In genomic region chr2:67259581-67260347, GRCh38 we compare ENCODE assay signal across 11 cellular contexts.
DNase-seq lines count a peak whose midpoint lies in the region; ATAC-seq and TF ChIP-seq lines count a peak whose summit lies in the region.
"Had no signal": no experiment of that assay in that cellular context is flagged by ENCODE, and none has a peak within 500 bp of the region (broad histone marks: within the 10 kb centered on the region; RNA-seq: fewer than 3 reads in every experiment).

No MANE protein-coding gene starts in this region.

- no peak overlapping the region for H3K27ac Mint-ChIP-seq in H9
- H3K27ac Mint-ChIP-seq: memory B cell; stimulated activated naive CD8-positive, alpha-beta T cell treated with anti-CD3 and anti-CD28 coated beads, Interleukin-15, Interleukin-2, amounts not matched to agents 100 ng/mL and 50 ng/mL, for 24 hours had no signal

- no peak overlapping the region for H2BK5ac ChIP-seq in H9 (ENCODE audit: insufficient read length, low read length)

- no peaks in the 10 kb centered on the region for H3K79me1 ChIP-seq in H9 (ENCODE audit: insufficient read depth, low read depth, low read length, poor library complexity, severe bottlenecking)

- H4K91ac ChIP-seq in H9 (ENCODE audit: insufficient read length, low read depth, low read length), result no peak overlapping the region

- H4K8ac ChIP-seq in H9 (replicated peaks; ENCODE audit: insufficient read length, low read depth, low read length), result no peak overlapping the region

- no peak overlapping the region for H3K23ac ChIP-seq in H9 (ENCODE audit: insufficient read length, low read depth, low read length)

- H3K18ac ChIP-seq in H9 (ENCODE audit: insufficient read length, low read depth, low read length), result no peak overlapping the region

- H3K4me3 Mint-ChIP-seq in H9, result no peak overlapping the region
- H3K4me3 Mint-ChIP-seq: memory B cell; stimulated activated naive CD8-positive, alpha-beta T cell treated with anti-CD3 and anti-CD28 coated beads, Interleukin-15, Interleukin-2, amounts not matched to agents 100 ng/mL and 50 ng/mL, for 24 hours had no signal

- no peak overlapping the region for H2AK5ac ChIP-seq in H9 (ENCODE audit: insufficient read length, low read length)

- no peaks in the 10 kb centered on the region for H3K36me3 Mint-ChIP-seq in H9 (ENCODE audit: insufficient read depth in 1 of 3, low read depth in 3 of 3)
- H3K36me3 Mint-ChIP-seq: memory B cell had no signal

- H3T11ph ChIP-seq in H9 (ENCODE audit: low read length), result no peak overlapping the region

- no peaks in the 10 kb centered on the region for H3K4me1 Mint-ChIP-seq in H9
- H3K4me1 Mint-ChIP-seq: memory B cell had no signal

- H2BK12ac ChIP-seq in H9 (ENCODE audit: insufficient read length, low read depth, low read length), result no peak overlapping the region

- no CpG with 5 or more reads among the region's 5 CpGs for WGBS in H9 (ENCODE audit: extremely low coverage, insufficient read length, low lambda C conversion rate)

- TF ChIP-seq CTCF in choroid plexus epithelial cell (conservative IDR thresholded peaks at IDR 0.05; ENCODE audit: low read depth, low read length), result no peak
- no peak for TF ChIP-seq CTCF in H9 (conservative IDR thresholded peaks at IDR 0.05)

- H4K5ac ChIP-seq in H9 (ENCODE audit: insufficient read length, low read depth, low read length), result no peak overlapping the region

- H3K9ac ChIP-seq in H9 (ENCODE audit: extremely low read depth, insufficient read length, low read length), result no peak overlapping the region

- H3K9me3 ChIP-seq in muscle layer of duodenum (ENCODE audit: control insufficient read depth in 1 of 2, low read length in 2 of 2), result no peaks in the 10 kb centered on the region
- H3K9me3 ChIP-seq in H9 (ENCODE audit: control insufficient read depth, low read depth, low read length), result no peaks in the 10 kb centered on the region

- no peaks in the 10 kb centered on the region for H3K79me2 ChIP-seq in H9 (ENCODE audit: insufficient read depth, low read length)

- no peak overlapping the region for H2BK120ac ChIP-seq in H9 (ENCODE audit: low read depth, low read length, poor library complexity, severe bottlenecking)

- no peaks in the 10 kb centered on the region for H3K27me3 Mint-ChIP-seq in H9 (ENCODE audit: low read depth)
- H3K27me3 Mint-ChIP-seq: memory B cell had no signal

- peaks cover 0 to 11% of the 10 kb centered on the region in 2 donors for H3K36me3 ChIP-seq in muscle layer of duodenum (ENCODE audit: control insufficient read depth in 1 of 2, insufficient read depth in 2 of 2, low read length in 2 of 2)

- no peak overlapping the region for H3K56ac ChIP-seq in H9 (ENCODE audit: insufficient read length, low read depth, low read length)

- H2AFZ ChIP-seq in H9 (ENCODE audit: low read length), result no peak overlapping the region

- H3K27me3 ChIP-seq in muscle layer of duodenum (ENCODE audit: low read depth, low read length) (no peaks in the 10 kb centered on the region), H9 (ENCODE audit: insufficient read depth, low read length) (no peaks in the 10 kb centered on the region; the same call in 1 of the 2 replicates)

- no peaks in the 10 kb centered on the region for H3K23me2 ChIP-seq in H9 (ENCODE audit: insufficient read length, low read depth, low read length, poor library complexity, severe bottlenecking)

- DNase-seq in Ammon's horn (ENCODE audit: low spot score) (peak; percentile 3), NCI-H1694 treated with DMSO at 0.1 percent for 48 hours (lab: John Stamatoyannopoulos, UW) (peak; percentile 89), choroid plexus epithelial cell (ENCODE audit: low read depth) (peak; percentile 76), NCI-H1417 treated with DMSO at 0.1 percent for 48 hours (lab: John Stamatoyannopoulos, UW) (no peak), H9 (no peak), HuH-7 (ENCODE audit: low spot score) (no peak)
- DNase-seq: activated naive CD4-positive, alpha-beta T cell treated with Interleukin-2 at 50 U/mL for 16 hours had no signal

- H3K27ac ChIP-seq in muscle layer of duodenum (ENCODE audit: low read length) (peak overlapping the region; percentile 83), H9 (ENCODE audit: insufficient read length, low read depth, low read length) (no peak overlapping the region)

- no peaks in the 10 kb centered on the region for H3K9me3 Mint-ChIP-seq in H9
- H3K9me3 Mint-ChIP-seq: memory B cell had no signal

- no peak overlapping the region for H2BK15ac ChIP-seq in H9 (ENCODE audit: low read depth, low read length)

- ATAC-seq in GM18907 (IDR thresholded peaks at IDR 0.05; ENCODE audit: unreplicated experiment), result no peak

- H2BK20ac ChIP-seq in H9 (ENCODE audit: low read depth, low read length, poor library complexity, severe bottlenecking), result no peak overlapping the region

- peaks cover 0 to 3% of the 10 kb centered on the region in 2 donors for H3K4me1 ChIP-seq in muscle layer of duodenum (ENCODE audit: control insufficient read depth in 1 of 2, insufficient read depth in 2 of 2, low read length in 2 of 2)
- H3K4me1 ChIP-seq in H9 (ENCODE audit: insufficient read depth, low read length), result no peaks in the 10 kb centered on the region

- H3K4me2 ChIP-seq in H9 (ENCODE audit: insufficient read depth, insufficient read length, low read length), result no peak overlapping the region

- no peaks in the 10 kb centered on the region for H4K20me1 ChIP-seq in H9 (ENCODE audit: control insufficient read depth, insufficient read depth, insufficient read length)

- H3K4me3 ChIP-seq in choroid plexus epithelial cell (ENCODE audit: low read depth, low read length), result no peak overlapping the region
- no peak overlapping the region for H3K4me3 ChIP-seq in muscle layer of duodenum (ENCODE audit: low read depth in 1 of 2, low read length in 2 of 2)

- no peak overlapping the region for H3K4ac ChIP-seq in H9 (ENCODE audit: low read depth, low read length)

- H3K14ac ChIP-seq in H9 (ENCODE audit: insufficient read depth, low read length), result no peak overlapping the region

Comparison
In these comparisons a context has a peak if more than half of its experiments do, and no peak if none do; other contexts are left out.
1. DNase-seq: peak in Ammon's horn (single experiment), NCI-H1694 treated with DMSO at 0.1 percent for 48 hours (single experiment) and choroid plexus epithelial cell (single experiment); none in NCI-H1417 treated with DMSO at 0.1 percent for 48 hours (single experiment), H9 (single experiment) and HuH-7 (single experiment).